ENCODE assay signal across 1 cellular context in the genomic region with DNA sequence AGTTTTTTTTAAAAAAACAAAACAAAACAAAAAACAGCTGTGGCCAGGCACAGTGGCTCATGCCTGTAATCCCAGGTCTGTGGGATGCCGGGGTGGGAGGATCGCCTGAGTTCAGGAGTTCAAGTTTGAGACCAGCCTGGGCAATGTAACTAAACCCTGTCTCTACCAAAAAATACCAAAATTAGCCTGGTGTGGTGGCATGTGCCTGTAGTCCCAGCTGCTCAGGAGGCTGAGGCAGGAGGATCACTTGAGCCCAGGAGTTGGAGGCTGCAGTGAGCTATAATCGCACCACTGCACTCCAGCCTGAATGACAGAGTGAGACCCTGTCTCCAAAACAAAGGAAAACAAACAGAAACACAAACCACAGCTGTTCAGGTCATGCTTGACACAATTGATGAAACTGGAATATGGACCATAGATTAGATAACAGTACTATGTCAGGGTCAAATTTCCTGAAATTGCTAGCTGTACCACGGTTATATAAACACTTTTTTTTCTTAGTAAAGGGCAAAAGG.
TF ChIP-seq lines count a peak whose summit lies in the region.

No MANE protein-coding gene starts in this region.

TF ChIP-seq in HepG2, 621 proteins besides CTCF, POLR2A, EP300 and RAD21 (continued from another document and continues in another):
- TF ChIP-seq ZNF281 (CRISPR knock-in tag; IDR thresholded peaks at IDR 0.05; ENCODE audit: borderline replicate concordance) (peak; percentile 42; the same call in 1 of the 2 replicates), CENPT (CRISPR knock-in tag; IDR thresholded peaks at IDR 0.05; ENCODE audit: low read depth) (no peak), NR2F6 (IDR thresholded peaks at IDR 0.05) (peak; percentile 96), NR2F6 (CRISPR knock-in tag; IDR thresholded peaks at IDR 0.05) (peak; percentile 97), SIN3B (IDR thresholded peaks at IDR 0.05; ENCODE audit: low read length) (no peak), PHF20 (CRISPR knock-in tag; IDR thresholded peaks at IDR 0.05) (0 out of 2 replicates have a peak, but pooled peaks have one; percentile 14), CBX5 (CRISPR knock-in tag; IDR thresholded peaks at IDR 0.05; ENCODE audit: borderline replicate concordance) (peak; percentile 67; the same call in 1 of the 2 replicates), HNF1A (IDR thresholded peaks at IDR 0.05; ENCODE audit: low read depth) (peak; percentile 46; the same call in 1 of the 2 replicates), HNF1A (CRISPR knock-in tag; IDR thresholded peaks at IDR 0.05; ENCODE audit: borderline replicate concordance) (peak; percentile 65; the same call in 1 of the 2 replicates), ZFP82 (CRISPR knock-in tag; IDR thresholded peaks at IDR 0.05; ENCODE audit: borderline replicate concordance) (no peak), MXD1 (CRISPR knock-in tag; IDR thresholded peaks at IDR 0.05) (no peak), ETV6 (CRISPR knock-in tag; conservative IDR thresholded peaks at IDR 0.05) (no peak), PREB (CRISPR knock-in tag; IDR thresholded peaks at IDR 0.05) (no peak), RELA (CRISPR knock-in tag; IDR thresholded peaks at IDR 0.05) (no peak), HNF4A (CRISPR knock-in tag; IDR thresholded peaks at IDR 0.05) (peak; percentile 98), ERF (CRISPR knock-in tag; IDR thresholded peaks at IDR 0.05) (peak; percentile 77; the same call in 1 of the 2 replicates), ELF1 (CRISPR knock-in tag; IDR thresholded peaks at IDR 0.05) (peak; percentile 57; the same call in 1 of the 2 replicates), HOXA3 (CRISPR knock-in tag; IDR thresholded peaks at IDR 0.05) (peak; percentile 65; the same call in 1 of the 2 replicates), HOXD1 (CRISPR knock-in tag; IDR thresholded peaks at IDR 0.05) (peak; percentile 78; the same call in 1 of the 2 replicates), SMAD3 (CRISPR knock-in tag; IDR thresholded peaks at IDR 0.05) (peak; percentile 47; the same call in 1 of the 2 replicates)
- TF ChIP-seq, protein P1, sequence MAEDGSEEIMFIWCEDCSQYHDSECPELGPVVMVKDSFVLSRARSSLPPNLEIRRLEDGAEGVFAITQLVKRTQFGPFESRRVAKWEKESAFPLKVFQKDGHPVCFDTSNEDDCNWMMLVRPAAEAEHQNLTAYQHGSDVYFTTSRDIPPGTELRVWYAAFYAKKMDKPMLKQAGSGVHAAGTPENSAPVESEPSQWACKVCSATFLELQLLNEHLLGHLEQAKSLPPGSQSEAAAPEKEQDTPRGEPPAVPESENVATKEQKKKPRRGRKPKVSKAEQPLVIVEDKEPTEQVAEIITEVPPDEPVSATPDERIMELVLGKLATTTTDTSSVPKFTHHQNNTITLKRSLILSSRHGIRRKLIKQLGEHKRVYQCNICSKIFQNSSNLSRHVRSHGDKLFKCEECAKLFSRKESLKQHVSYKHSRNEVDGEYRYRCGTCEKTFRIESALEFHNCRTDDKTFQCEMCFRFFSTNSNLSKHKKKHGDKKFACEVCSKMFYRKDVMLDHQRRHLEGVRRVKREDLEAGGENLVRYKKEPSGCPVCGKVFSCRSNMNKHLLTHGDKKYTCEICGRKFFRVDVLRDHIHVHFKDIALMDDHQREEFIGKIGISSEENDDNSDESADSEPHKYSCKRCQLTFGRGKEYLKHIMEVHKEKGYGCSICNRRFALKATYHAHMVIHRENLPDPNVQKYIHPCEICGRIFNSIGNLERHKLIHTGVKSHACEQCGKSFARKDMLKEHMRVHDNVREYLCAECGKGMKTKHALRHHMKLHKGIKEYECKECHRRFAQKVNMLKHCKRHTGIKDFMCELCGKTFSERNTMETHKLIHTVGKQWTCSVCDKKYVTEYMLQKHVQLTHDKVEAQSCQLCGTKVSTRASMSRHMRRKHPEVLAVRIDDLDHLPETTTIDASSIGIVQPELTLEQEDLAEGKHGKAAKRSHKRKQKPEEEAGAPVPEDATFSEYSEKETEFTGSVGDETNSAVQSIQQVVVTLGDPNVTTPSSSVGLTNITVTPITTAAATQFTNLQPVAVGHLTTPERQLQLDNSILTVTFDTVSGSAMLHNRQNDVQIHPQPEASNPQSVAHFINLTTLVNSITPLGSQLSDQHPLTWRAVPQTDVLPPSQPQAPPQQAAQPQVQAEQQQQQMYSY (CRISPR knock-in tag; IDR thresholded peaks at IDR 0.05): no peak
- TF ChIP-seq, protein P2, sequence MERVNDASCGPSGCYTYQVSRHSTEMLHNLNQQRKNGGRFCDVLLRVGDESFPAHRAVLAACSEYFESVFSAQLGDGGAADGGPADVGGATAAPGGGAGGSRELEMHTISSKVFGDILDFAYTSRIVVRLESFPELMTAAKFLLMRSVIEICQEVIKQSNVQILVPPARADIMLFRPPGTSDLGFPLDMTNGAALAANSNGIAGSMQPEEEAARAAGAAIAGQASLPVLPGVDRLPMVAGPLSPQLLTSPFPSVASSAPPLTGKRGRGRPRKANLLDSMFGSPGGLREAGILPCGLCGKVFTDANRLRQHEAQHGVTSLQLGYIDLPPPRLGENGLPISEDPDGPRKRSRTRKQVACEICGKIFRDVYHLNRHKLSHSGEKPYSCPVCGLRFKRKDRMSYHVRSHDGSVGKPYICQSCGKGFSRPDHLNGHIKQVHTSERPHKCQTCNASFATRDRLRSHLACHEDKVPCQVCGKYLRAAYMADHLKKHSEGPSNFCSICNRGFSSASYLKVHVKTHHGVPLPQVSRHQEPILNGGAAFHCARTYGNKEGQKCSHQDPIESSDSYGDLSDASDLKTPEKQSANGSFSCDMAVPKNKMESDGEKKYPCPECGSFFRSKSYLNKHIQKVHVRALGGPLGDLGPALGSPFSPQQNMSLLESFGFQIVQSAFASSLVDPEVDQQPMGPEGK (CRISPR knock-in tag; IDR thresholded peaks at IDR 0.05): peak; percentile 56
- TF ChIP-seq, protein P3, sequence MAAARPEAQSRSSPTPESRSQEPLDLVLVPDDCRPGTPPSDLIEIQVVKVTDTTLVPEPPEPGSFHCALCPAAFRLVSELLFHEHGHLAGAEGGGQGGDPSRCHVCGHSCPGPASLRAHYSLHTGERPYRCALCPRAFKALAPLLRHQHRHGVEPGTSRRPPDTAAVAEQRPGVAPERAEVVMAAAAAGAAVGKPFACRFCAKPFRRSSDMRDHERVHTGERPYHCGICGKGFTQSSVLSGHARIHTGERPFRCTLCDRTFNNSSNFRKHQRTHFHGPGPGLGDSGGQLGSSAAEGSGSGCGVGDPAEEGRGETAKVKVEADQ (CRISPR knock-in tag; IDR thresholded peaks at IDR 0.05; ENCODE audit: borderline replicate concordance): no peak
- TF ChIP-seq, protein P4, sequence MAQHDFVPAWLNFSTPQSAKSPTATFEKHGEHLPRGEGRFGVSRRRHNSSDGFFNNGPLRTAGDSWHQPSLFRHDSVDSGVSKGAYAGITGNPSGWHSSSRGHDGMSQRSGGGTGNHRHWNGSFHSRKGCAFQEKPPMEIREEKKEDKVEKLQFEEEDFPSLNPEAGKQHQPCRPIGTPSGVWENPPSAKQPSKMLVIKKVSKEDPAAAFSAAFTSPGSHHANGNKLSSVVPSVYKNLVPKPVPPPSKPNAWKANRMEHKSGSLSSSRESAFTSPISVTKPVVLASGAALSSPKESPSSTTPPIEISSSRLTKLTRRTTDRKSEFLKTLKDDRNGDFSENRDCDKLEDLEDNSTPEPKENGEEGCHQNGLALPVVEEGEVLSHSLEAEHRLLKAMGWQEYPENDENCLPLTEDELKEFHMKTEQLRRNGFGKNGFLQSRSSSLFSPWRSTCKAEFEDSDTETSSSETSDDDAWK (CRISPR knock-in tag; IDR thresholded peaks at IDR 0.05): no peak
- TF ChIP-seq, protein P5, sequence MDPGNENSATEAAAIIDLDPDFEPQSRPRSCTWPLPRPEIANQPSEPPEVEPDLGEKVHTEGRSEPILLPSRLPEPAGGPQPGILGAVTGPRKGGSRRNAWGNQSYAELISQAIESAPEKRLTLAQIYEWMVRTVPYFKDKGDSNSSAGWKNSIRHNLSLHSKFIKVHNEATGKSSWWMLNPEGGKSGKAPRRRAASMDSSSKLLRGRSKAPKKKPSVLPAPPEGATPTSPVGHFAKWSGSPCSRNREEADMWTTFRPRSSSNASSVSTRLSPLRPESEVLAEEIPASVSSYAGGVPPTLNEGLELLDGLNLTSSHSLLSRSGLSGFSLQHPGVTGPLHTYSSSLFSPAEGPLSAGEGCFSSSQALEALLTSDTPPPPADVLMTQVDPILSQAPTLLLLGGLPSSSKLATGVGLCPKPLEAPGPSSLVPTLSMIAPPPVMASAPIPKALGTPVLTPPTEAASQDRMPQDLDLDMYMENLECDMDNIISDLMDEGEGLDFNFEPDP (CRISPR knock-in tag; conservative IDR thresholded peaks at IDR 0.05): no peak
- TF ChIP-seq, protein P6, sequence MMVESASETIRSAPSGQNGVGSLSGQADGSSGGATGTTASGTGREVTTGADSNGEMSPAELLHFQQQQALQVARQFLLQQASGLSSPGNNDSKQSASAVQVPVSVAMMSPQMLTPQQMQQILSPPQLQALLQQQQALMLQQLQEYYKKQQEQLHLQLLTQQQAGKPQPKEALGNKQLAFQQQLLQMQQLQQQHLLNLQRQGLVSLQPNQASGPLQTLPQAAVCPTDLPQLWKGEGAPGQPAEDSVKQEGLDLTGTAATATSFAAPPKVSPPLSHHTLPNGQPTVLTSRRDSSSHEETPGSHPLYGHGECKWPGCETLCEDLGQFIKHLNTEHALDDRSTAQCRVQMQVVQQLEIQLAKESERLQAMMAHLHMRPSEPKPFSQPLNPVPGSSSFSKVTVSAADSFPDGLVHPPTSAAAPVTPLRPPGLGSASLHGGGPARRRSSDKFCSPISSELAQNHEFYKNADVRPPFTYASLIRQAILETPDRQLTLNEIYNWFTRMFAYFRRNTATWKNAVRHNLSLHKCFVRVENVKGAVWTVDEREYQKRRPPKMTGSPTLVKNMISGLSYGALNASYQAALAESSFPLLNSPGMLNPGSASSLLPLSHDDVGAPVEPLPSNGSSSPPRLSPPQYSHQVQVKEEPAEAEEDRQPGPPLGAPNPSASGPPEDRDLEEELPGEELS (CRISPR knock-in tag; IDR thresholded peaks at IDR 0.05): peak; percentile 98
